ENCODE assay signal across 11 cellular contexts in genomic region chr9:136236471-136237410, GRCh38. TPM values are rescaled to one million over a fixed set of nuclear protein-coding genes. Genes with fewer than 3 reads are reported as not detected.
"Had no signal": no experiment of that assay in that cellular context is flagged by ENCODE, and none has a peak within 500 bp of the region (broad histone marks: within the 10 kb centered on the region; RNA-seq: fewer than 3 reads in every experiment).

No MANE protein-coding gene starts in this region.

RNA-seq across cellular contexts. Expression of gene LHX3, which starts 31.8 kb away (rescaled TPM):
- total RNA-seq: activated CD4-positive, alpha-beta T cell treated with anti-CD3 and anti-CD28 coated beads for 36 hours; activated CD4-positive, alpha-beta T cell treated with anti-CD3 and anti-CD28 coated beads, Interleukin-2, amount 10 ng/mL, durations not matched to agents 7 days and 5 days; activated CD8-positive, alpha-beta memory T cell treated with anti-CD3 and anti-CD28 coated beads, Interleukin-2, amount 10 ng/mL, durations not matched to agents 7 days and 5 days; activated naive CD8-positive, alpha-beta T cell treated with anti-CD3 and anti-CD28 coated beads, Interleukin-2, amount 10 ng/mL, durations not matched to agents 7 days and 5 days; activated T-helper 2 cell treated with anti-CD3 and anti-CD28 coated beads, Interferon-gamma antibody, Interleukin-2, Interleukin-4, amounts not matched to agents 10 μg/mL and 5 μg/mL and 100 μg/mL, durations not matched to agents 14 hours and 24 hours and 36 hours; ascending aorta; bronchial epithelial cell; cardiac muscle cell; chondrocyte; T-helper 2 cell treated with Interferon-gamma antibody and Interleukin-4, amounts not matched to agents 100 ng/mL and 5 ng/mL, for 36 hours; WTC11 had no signal
- polyA plus RNA-seq: cardiac muscle cell had no signal
